Comparison of ENCODE assay signal across 26 cellular contexts in the genomic region with DNA sequence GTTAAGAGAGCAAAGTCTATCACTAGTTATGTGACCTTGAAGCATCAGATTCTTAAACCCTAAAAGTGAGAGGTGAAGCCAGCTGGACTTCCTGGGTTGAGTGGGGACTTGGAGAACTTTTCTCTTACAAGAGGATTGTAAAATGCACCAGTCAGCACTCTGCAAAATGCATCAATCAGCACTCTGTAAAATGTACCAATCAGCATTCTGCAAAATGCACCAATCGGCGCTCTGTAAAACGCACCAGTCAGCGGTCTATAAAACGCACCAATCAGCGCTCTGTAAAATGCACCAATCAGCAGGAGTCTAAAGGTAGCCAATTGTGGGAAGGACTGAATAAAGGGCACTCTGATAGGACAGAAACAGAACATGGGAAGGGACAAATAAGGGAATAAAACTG.
DNase-seq lines count a peak whose midpoint lies in the region; ATAC-seq, FAIRE-seq and TF ChIP-seq lines count a peak whose summit lies in the region.
"Had no signal": no experiment of that assay in that cellular context is flagged by ENCODE, and none has a peak within 500 bp of the region (broad histone marks: within the 10 kb centered on the region; RNA-seq: fewer than 3 reads in every experiment).

No MANE protein-coding gene starts in this region.

- in situ Hi-C loops in HepG2 (cut with HindIII; ENCODE audit: extremely low pct_ligation_motif_present, low pct_unique_long_range_greater_than_20kb) = no loop called here
- in situ Hi-C loops in IMR-90 (cut with MboI; ENCODE audit: low sequenced_read_pairs) = no loop called here
- in situ Hi-C loops in K562 (cut with MboI) = no loop called here

- no peak overlapping the region for H3K23ac ChIP-seq in IMR-90 (ENCODE audit: low read depth, low read length)

- H3K4ac ChIP-seq in IMR-90 (ENCODE audit: low read depth, low read length) = no peak overlapping the region

- TF ChIP-seq CTCF in HepG2 (CRISPR knock-in tag; IDR thresholded peaks at IDR 0.05) (no peak), right lobe of liver (IDR thresholded peaks at IDR 0.05) (no peak), IMR-90 (conservative IDR thresholded peaks at IDR 0.05; ENCODE audit: low read depth, low read length) (no peak), K562 (IDR thresholded peaks at IDR 0.05 in 2 of 3, conservative IDR thresholded peaks at IDR 0.05 in 1 of 3; ENCODE audit: insufficient read depth in 2 of 3, low read depth in 1 of 3, low read length in 3 of 3) (no peak)

- no peaks in the 10 kb centered on the region for H3K36me3 ChIP-seq in HepG2 (replicated peaks in 1 of 2; ENCODE audit: control insufficient read depth in 1 of 2, insufficient read depth in 2 of 2, low read length in 2 of 2)
- no peaks in the 10 kb centered on the region for H3K36me3 ChIP-seq in right lobe of liver
- no peaks in the 10 kb centered on the region for H3K36me3 ChIP-seq in IMR-90 (ENCODE audit: control insufficient read depth, insufficient read depth, low read length)
- H3K36me3 ChIP-seq in K562 (ENCODE audit: control insufficient read depth, insufficient read depth, low read length) = no peaks in the 10 kb centered on the region
- H3K36me3 ChIP-seq: BE2C, BLaER1 had no signal

- no peak for TF ChIP-seq POLR2A in HepG2 (IDR thresholded peaks at IDR 0.05; ENCODE audit: insufficient read depth in 1 of 2, low read depth in 2 of 2, low read length in 2 of 2)
- TF ChIP-seq POLR2A in right lobe of liver (IDR thresholded peaks at IDR 0.05) = no peak
- TF ChIP-seq POLR2A in IMR-90 (IDR thresholded peaks at IDR 0.05; ENCODE audit: low read depth, low read length) = no peak
- TF ChIP-seq POLR2A in K562 (conservative IDR thresholded peaks at IDR 0.05) = no peak

- no peaks in the 10 kb centered on the region for H3K79me1 ChIP-seq in IMR-90 (ENCODE audit: low read depth in 1 of 2, low read length in 2 of 2)

- POLR2A ChIA-PET in HepG2 (lab: Yijun Ruan, JAX) = no interaction called here
- POLR2A ChIA-PET in IMR-90 (lab: Charles Lee; ENCODE audit: unreplicated experiment) = no interaction called here
- POLR2A ChIA-PET in K562 (lab: Yijun Ruan, JAX) = no interaction called here

- no peaks in the 10 kb centered on the region for H3K4me1 ChIP-seq in HepG2 (ENCODE audit: insufficient read depth, low read length)
- H3K4me1 ChIP-seq in right lobe of liver = no peaks in the 10 kb centered on the region
- no peaks in the 10 kb centered on the region for H3K4me1 ChIP-seq in IMR-90 (ENCODE audit: control insufficient read depth, insufficient read depth, low read length)
- H3K4me1 ChIP-seq in K562 (replicated peaks in 1 of 2; ENCODE audit: control insufficient read depth in 2 of 2, insufficient read depth in 2 of 2, low read length in 2 of 2) = no peaks in the 10 kb centered on the region
- H3K4me1 ChIP-seq: BE2C, BLaER1 had no signal

- H2AFZ ChIP-seq in HepG2 (ENCODE audit: low read length) (no peak overlapping the region), IMR-90 (replicated peaks; ENCODE audit: low read length, poor library complexity) (no peak overlapping the region), K562 (ENCODE audit: low read depth, low read length) (no peak overlapping the region)

- no TSS peak for BruUV-seq in HepG2 (replicated peaks; lab: Mats Ljungman, UMichigan)
- BruUV-seq in IMR-90 (replicated peaks; lab: Mats Ljungman, UMichigan) = no TSS peak
- BruUV-seq in K562 (replicated peaks; lab: Mats Ljungman, UMichigan) = no TSS peak

- WGBS in HepG2 (ENCODE audit: low lambda C conversion rate) = 58% methylated on average over 6 of the region's 6 CpGs
- 83% methylated on average over 6 of the region's 6 CpGs for WGBS in right lobe of liver (ENCODE audit: insufficient coverage, low coverage, low lambda C conversion rate, missing lambda C conversion rate)
- 87% methylated on average over 6 of the region's 6 CpGs; no CpG with 5 or more reads in 1 of the 2 experiments for WGBS in IMR-90 (ENCODE audit: extremely low coverage in 2 of 2, insufficient read length in 1 of 2), 2 experiments
- WGBS in K562 (ENCODE audit: insufficient coverage, low coverage, missing lambda C conversion rate) = 3% methylated on average over 6 of the region's 6 CpGs

- no peak overlapping the region for H4K8ac ChIP-seq in IMR-90 (ENCODE audit: low read depth in 2 of 2, low read length in 2 of 2)

- no peaks in the 10 kb centered on the region for H3K9me1 ChIP-seq in IMR-90 (ENCODE audit: insufficient read depth, low read length)
- H3K9me1 ChIP-seq in K562 (ENCODE audit: control insufficient read depth, insufficient read depth, low read length) = no peaks in the 10 kb centered on the region

- H3K79me2 ChIP-seq in HepG2 (ENCODE audit: insufficient read depth, low read length) (no peaks in the 10 kb centered on the region), K562 (ENCODE audit: control insufficient read depth, insufficient read depth, low read length) (no peaks in the 10 kb centered on the region)

- CTCF ChIA-PET in HepG2 (lab: Yijun Ruan, JAX; ENCODE audit: low intra/inter-chr PET ratio, low total read pairs) (no interaction called here), IMR-90 (lab: Yijun Ruan, JAX) (no interaction called here), K562 (lab: Yijun Ruan, JAX; ENCODE audit: low intra/inter-chr PET ratio) (no interaction called here)

- intact Hi-C loops in HepG2 (cut with micrococcal nuclease; ENCODE audit: unreplicated experiment) (no loop called here), right lobe of liver (cut with DNase I) (no loop called here), IMR-90 (cut with micrococcal nuclease) (no loop called here), K562 (cut with micrococcal nuclease) (no loop called here)

- H3K9me3 ChIP-seq in HepG2 (ENCODE audit: low read length) (no peaks in the 10 kb centered on the region), right lobe of liver (no peaks in the 10 kb centered on the region), IMR-90 (ENCODE audit: control insufficient read depth, insufficient read depth, low read length) (no peaks in the 10 kb centered on the region; the same call in 1 of the 2 replicates), K562 (replicated peaks; ENCODE audit: control insufficient read depth, insufficient read depth, low read depth, low read length) (no peaks in the 10 kb centered on the region)
- H3K9me3 ChIP-seq: BE2C had no signal

- no peak for DNase-seq in HepG2 (ENCODE audit: low spot score)
- DNase-seq in right lobe of liver = no peak
- DNase-seq in IMR-90 = no peak
- no peak for DNase-seq in K562 (ENCODE audit: extremely low read depth in 1 of 4, low spot score in 3 of 4)
- DNase-seq in NCI-H1105 (lab: John Stamatoyannopoulos, UW) = no peak
- DNase-seq in activated CD4-positive, CD25-positive, alpha-beta regulatory T cell treated with anti-CD3 and anti-CD28 coated beads, Interleukin-2, amount 50 U/mL, for 72 hours = no peak
- no peak for DNase-seq in stimulated activated CD4-positive, alpha-beta T cell treated with anti-CD3 and anti-CD28 coated beads, Interleukin-4, amount 100 ng/mL, for 24 hours
- DNase-seq: ACHN; BE2C; C1 segment of cervical spinal cord; CD4-positive, alpha-beta memory T cell; CD4-positive, CD25-positive, alpha-beta regulatory T cell; CD8-positive, alpha-beta memory T cell; COR-L47; DMS 273 treated with DMSO at 0.1 percent for 48 hours; DMS153; DMS53; DMS79; DND-41; EL; GDM1 had no signal

- H2AK5ac ChIP-seq in IMR-90 (ENCODE audit: low read depth, low read length) = no peak overlapping the region

- H3K9ac ChIP-seq in HepG2 (ENCODE audit: insufficient read depth, low read depth, low read length) (no peak overlapping the region), IMR-90 (ENCODE audit: low read depth, low read length) (no peak overlapping the region), K562 (ENCODE audit: insufficient read depth in 1 of 2, low read depth in 2 of 2, low read length in 2 of 2) (no peak overlapping the region)
- H3K9ac ChIP-seq: BLaER1 had no signal

- no peak overlapping the region for H4K91ac ChIP-seq in IMR-90 (ENCODE audit: insufficient read depth, low read depth, low read length)

- no peaks in the 10 kb centered on the region for H4K20me1 ChIP-seq in HepG2 (ENCODE audit: insufficient read depth, low read length)
- no peaks in the 10 kb centered on the region for H4K20me1 ChIP-seq in IMR-90 (ENCODE audit: insufficient read depth, low read length)
- no peaks in the 10 kb centered on the region for H4K20me1 ChIP-seq in K562 (replicated peaks; ENCODE audit: control insufficient read depth, insufficient read depth, low read length)
- H4K20me1 ChIP-seq: BLaER1 had no signal

- no peak overlapping the region for H2BK20ac ChIP-seq in IMR-90 (ENCODE audit: low read depth, low read length)

- dilution Hi-C loops in IMR-90 (cut with HindIII; ENCODE audit: low sequenced_read_pairs, unreplicated experiment) = no loop called here

- no peak overlapping the region for H4K5ac ChIP-seq in IMR-90 (ENCODE audit: low read depth, low read length)

- H2BK5ac ChIP-seq in IMR-90 (ENCODE audit: low read depth, low read length, poor library complexity, severe bottlenecking) = no peak overlapping the region

- no peak overlapping the region for H3K56ac ChIP-seq in IMR-90 (ENCODE audit: extremely low read depth, insufficient read depth, low read length)

- H2BK120ac ChIP-seq in IMR-90 (ENCODE audit: low read depth, low read length) = no peak overlapping the region

- TF ChIP-seq RAD21 in HepG2 (CRISPR knock-in tag; IDR thresholded peaks at IDR 0.05) (no peak), IMR-90 (IDR thresholded peaks at IDR 0.05; ENCODE audit: low read length) (no peak), K562 (CRISPR knock-in tag; conservative IDR thresholded peaks at IDR 0.05 in 1 of 2, IDR thresholded peaks at IDR 0.05 in 1 of 2) (no peak)

- H3K14ac ChIP-seq in IMR-90 (replicated peaks; ENCODE audit: low read depth, low read length) = no peak overlapping the region

- H3K4me2 ChIP-seq in HepG2 (ENCODE audit: low read depth, low read length) = no peak overlapping the region
- no peak overlapping the region for H3K4me2 ChIP-seq in IMR-90 (ENCODE audit: low read depth, low read length)
- no peak overlapping the region for H3K4me2 ChIP-seq in K562 (ENCODE audit: insufficient read depth, low read length)
- H3K4me2 ChIP-seq: BLaER1 had no signal

- no peak overlapping the region for H2AK9ac ChIP-seq in IMR-90 (replicated peaks; ENCODE audit: low read depth, low read length, poor library complexity)

- ATAC-seq in HepG2 (no peak), right lobe of liver (no peak), IMR-90 (ENCODE audit: low read depth) (no peak), K562 (no peak)
- ATAC-seq: GM12878 had no signal

- FAIRE-seq in HepG2 (lab: Jason Lieb, UNC) (no peak), K562 (lab: Jason Lieb, UNC) (no peak)
- FAIRE-seq: GM12878, GM12892, GM18507 had no signal

- no peak overlapping the region for H2BK15ac ChIP-seq in IMR-90 (ENCODE audit: low read depth, low read length)

- H3K18ac ChIP-seq in IMR-90 (ENCODE audit: low read depth, low read length) = no peak overlapping the region

- TF ChIP-seq EP300 in HepG2 (IDR thresholded peaks at IDR 0.05; ENCODE audit: low read depth in 2 of 2, low read length in 2 of 2) = no peak
- no peak for TF ChIP-seq EP300 in HepG2 (CRISPR knock-in tag; IDR thresholded peaks at IDR 0.05; ENCODE audit: borderline replicate concordance)
- TF ChIP-seq EP300 in K562 (IDR thresholded peaks at IDR 0.05; ENCODE audit: low read length) = no peak

- H3K4me3 ChIP-seq in HepG2 (replicated peaks in 1 of 3; ENCODE audit: insufficient read depth in 1 of 3, low read depth in 2 of 3, low read length in 3 of 3) (no peak overlapping the region), right lobe of liver (no peak overlapping the region), IMR-90 (ENCODE audit: insufficient read depth, low read depth, low read length) (no peak overlapping the region), K562 (no peak overlapping the region)
- H3K4me3 ChIP-seq: BLaER1, GM12878 had no signal

- H3K27me3 ChIP-seq in HepG2 (ENCODE audit: control insufficient read depth in 1 of 2, insufficient read depth in 2 of 2, low read length in 2 of 2) (no peaks in the 10 kb centered on the region), right lobe of liver (no peaks in the 10 kb centered on the region), IMR-90 (ENCODE audit: control insufficient read depth, insufficient read depth, low read length) (no peaks in the 10 kb centered on the region), K562 (ENCODE audit: control insufficient read depth in 2 of 2, insufficient read depth in 2 of 2, low read length in 2 of 2) (no peaks in the 10 kb centered on the region)
- H3K27me3 ChIP-seq: BE2C, BLaER1 had no signal

- no peak overlapping the region for H3K27ac ChIP-seq in HepG2 (ENCODE audit: extremely low read length, insufficient read depth, low read length)
- no peak overlapping the region for H3K27ac ChIP-seq in right lobe of liver
- no peak overlapping the region for H3K27ac ChIP-seq in IMR-90 (ENCODE audit: insufficient read depth, low read length)
- H3K27ac ChIP-seq in K562 (ENCODE audit: extremely low read depth, low read depth, low read length) = no peak overlapping the region
- H3K27ac ChIP-seq: 22Rv1, BLaER1 had no signal

Comparison
In these comparisons a context has a peak if more than half of its experiments do, and no peak if none do; other contexts are left out.
1. Of the 241 proteins assayed by ChIP-seq in both HepG2 and K562: peak only in HepG2: MAFF; only in K562: MAFG; in both: MAFK; in neither: 238.